Comparison of ENCODE assay signal across 10 cellular contexts in the genomic region with DNA sequence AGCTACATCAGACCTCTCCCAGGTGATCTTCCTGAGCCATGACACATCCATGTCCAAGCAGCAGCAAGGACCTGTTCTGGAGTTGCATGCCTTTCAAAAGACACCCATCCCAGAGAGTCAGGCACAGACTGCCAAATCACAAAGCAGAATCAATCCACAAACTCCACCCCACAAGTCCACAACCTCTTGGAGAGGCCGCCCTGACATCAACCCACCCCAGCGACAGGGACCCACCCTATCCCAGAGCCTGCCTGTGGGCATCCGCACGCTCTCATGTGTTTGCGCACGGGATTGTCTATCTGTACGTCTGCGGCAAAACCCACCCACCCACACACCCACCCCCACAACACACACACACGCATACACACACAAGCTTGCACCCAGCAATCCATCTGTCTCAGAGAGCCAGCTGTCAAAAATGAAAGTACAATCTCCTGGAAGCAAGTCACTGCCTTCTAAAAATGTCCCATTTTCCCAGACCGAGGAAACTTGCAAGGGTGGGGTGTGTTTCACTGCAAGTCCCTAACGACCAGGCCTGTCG. TPM values are rescaled to one million over a fixed set of nuclear protein-coding genes. Genes with fewer than 3 reads are reported as not detected.
DNase-seq lines count a peak whose midpoint lies in the region; ATAC-seq, FAIRE-seq and TF ChIP-seq lines count a peak whose summit lies in the region.
"Had no signal": no experiment of that assay in that cellular context is flagged by ENCODE, and none has a peak within 500 bp of the region (broad histone marks: within the 10 kb centered on the region; RNA-seq: fewer than 3 reads in every experiment).

No MANE protein-coding gene starts in this region.

- H3K9me3 ChIP-seq in A549 (no peaks in the 10 kb centered on the region), MM.1S (replicated peaks; ENCODE audit: insufficient read depth, low read length) (no peaks in the 10 kb centered on the region), esophagus (ENCODE audit: control insufficient read depth in 2 of 2, insufficient read depth in 1 of 2, low read depth in 1 of 2, low read length in 1 of 2) (no peaks in the 10 kb centered on the region), BE2C (no peaks in the 10 kb centered on the region), PC-3 (ENCODE audit: low read length) (no peaks in the 10 kb centered on the region)

- WGBS in A549 (ENCODE audit: missing lambda C conversion rate), result 84% methylated on average over 7 of the region's 12 CpGs
- WGBS in esophagus, 2 donors, result 24 to 33% methylated on average over 12 of the region's 12 CpGs

- POLR2A ChIA-PET in A549 (lab: Yijun Ruan, JAX), result interaction anchor here (1.1 to 2.3 kb wide), 2 partner anchors 13 to 59 kb away, joined by 3 to 10 read pairs; no protein-coding TSS in a partner anchor
- POLR2A ChIA-PET in PC-3 (lab: Charles Lee; ENCODE audit: unreplicated experiment), result no interaction called here

- ATAC-seq in A549 (no peak), PC-3 (no peak)

- H3F3A ChIP-seq in MM.1S (ENCODE audit: insufficient read depth, low read length) (peaks cover 91% of the 10 kb centered on the region), PC-3 (ENCODE audit: low read length, unreplicated experiment) (no peaks in the 10 kb centered on the region)

- H3K9me2 ChIP-seq in MM.1S (replicated peaks; ENCODE audit: insufficient read depth, low read length) (no peaks in the 10 kb centered on the region), PC-3 (replicated peaks; ENCODE audit: low read length) (no peaks in the 10 kb centered on the region)

- H3K4me2 ChIP-seq in A549, result peak overlapping the region; percentile 97
- peak overlapping the region; percentile 99 for H3K4me2 ChIP-seq in MM.1S (ENCODE audit: low read depth, low read length)
- no peak overlapping the region for H3K4me2 ChIP-seq in PC-3 (ENCODE audit: low read length)

- H3K27ac Mint-ChIP-seq in nephron progenitor cell, result peak overlapping the region; percentile 19

- H3K27me3 Mint-ChIP-seq in nephron progenitor cell (ENCODE audit: low read depth, poor library complexity), result peaks cover 6% of the 10 kb centered on the region

- no peak for TF ChIP-seq EP300 in A549 (IDR thresholded peaks at IDR 0.05)

- CTCF ChIA-PET in A549 (lab: Yijun Ruan, JAX), result no interaction called here
- CTCF ChIA-PET in PC-3 (lab: Charles Lee), result no interaction called here

- DNase-seq in A549 (ENCODE audit: low read depth in 1 of 2, low spot score in 1 of 2) (no peak), MM.1S (no peak), nephron progenitor cell (no peak), NCI-H1436 treated with DMSO at 0.1 percent for 48 hours (lab: John Stamatoyannopoulos, UW) (no peak), HPDE6-E6E7 (ENCODE audit: extremely low spot score) (no peak), BE2C (no peak), PC-3 (no peak)
- DNase-seq: activated CD4-positive, alpha-beta T cell treated with anti-CD3 and anti-CD28 coated beads for 48 hours; central memory CD4-positive, alpha-beta T cell had no signal

- no peak for TF ChIP-seq CTCF in A549 (IDR thresholded peaks at IDR 0.05)
- TF ChIP-seq CTCF in MM.1S (IDR thresholded peaks at IDR 0.05; ENCODE audit: low read length), result no peak
- TF ChIP-seq CTCF in nephron progenitor cell (IDR thresholded peaks at IDR 0.05), result no peak
- no peak for TF ChIP-seq CTCF in BE2C (IDR thresholded peaks at IDR 0.05; ENCODE audit: low read depth, low read length)
- no peak for TF ChIP-seq CTCF in PC-3 (conservative IDR thresholded peaks at IDR 0.05; ENCODE audit: low read depth, low read length)

- H4K20me1 ChIP-seq in MM.1S (ENCODE audit: insufficient read depth, low read length) (peaks cover 15% of the 10 kb centered on the region; the same call in 1 of the 2 replicates), PC-3 (ENCODE audit: low read length) (no peaks in the 10 kb centered on the region)

- TF ChIP-seq RAD21 in A549 (conservative IDR thresholded peaks at IDR 0.05 in 1 of 2, IDR thresholded peaks at IDR 0.05 in 1 of 2), result no peak

- BruUV-seq in PC-3 (replicated peaks; lab: Mats Ljungman, UMichigan), result no TSS peak

- 0 out of 2 replicates have a peak, but pooled peaks cover 3% of the 10 kb centered on the region for H3K36me3 ChIP-seq in MM.1S (replicated peaks; ENCODE audit: insufficient read depth, low read length)
- peaks cover 3 to 6% of the 10 kb centered on the region in 2 donors for H3K36me3 ChIP-seq in esophagus (ENCODE audit: control insufficient read depth in 2 of 2, insufficient read depth in 2 of 2, low read length in 1 of 2)
- H3K36me3 ChIP-seq in BE2C, result peaks cover 14% of the 10 kb centered on the region
- H3K36me3 ChIP-seq in PC-3 (ENCODE audit: low read depth, low read length), result no peaks in the 10 kb centered on the region

- H3K27ac ChIP-seq in A549 (peak overlapping the region; percentile 92 to 99), MM.1S (ENCODE audit: low read length) (peak overlapping the region; percentile 97; the same call in 1 of the 2 replicates), esophagus (ENCODE audit: low read depth in 2 of 2, low read length in 1 of 2) (peak overlapping the region; percentile 76 to 80), PC-3 (ENCODE audit: low read length) (no peak overlapping the region)

- no peaks in the 10 kb centered on the region for H3K9me3 Mint-ChIP-seq in nephron progenitor cell

- no peak for FAIRE-seq in A549 (lab: Jason Lieb, UNC)

- H3K27me3 ChIP-seq in MM.1S (replicated peaks; ENCODE audit: insufficient read depth, low read length) (no peaks in the 10 kb centered on the region), esophagus (ENCODE audit: control insufficient read depth in 1 of 2, insufficient read depth in 2 of 2, low read length in 2 of 2) (no peaks in the 10 kb centered on the region), BE2C (no peaks in the 10 kb centered on the region), PC-3 (ENCODE audit: low read length) (no peaks in the 10 kb centered on the region)

- peaks cover 96% of the 10 kb centered on the region for H3K4me1 ChIP-seq in A549
- H3K4me1 ChIP-seq in MM.1S (ENCODE audit: low read length), result peaks cover 74% of the 10 kb centered on the region
- peaks cover 18 to 47% of the 10 kb centered on the region in 2 donors for H3K4me1 ChIP-seq in esophagus (ENCODE audit: control insufficient read depth in 2 of 2, insufficient read depth in 2 of 2, low read length in 1 of 2)
- H3K4me1 ChIP-seq in BE2C, result peaks cover 10% of the 10 kb centered on the region
- H3K4me1 ChIP-seq in PC-3 (ENCODE audit: insufficient read depth, low read length), result peaks cover 32% of the 10 kb centered on the region

- no peak overlapping the region for H2AFZ ChIP-seq in MM.1S (ENCODE audit: low read length)
- no peak overlapping the region for H2AFZ ChIP-seq in PC-3 (ENCODE audit: low read length)

- no peak for TF ChIP-seq POLR2A in A549 (IDR thresholded peaks at IDR 0.05; ENCODE audit: low read length)

- intact Hi-C loops in PC-3 (cut with micrococcal nuclease), result no loop called here

- H3K9ac ChIP-seq in MM.1S (ENCODE audit: low read length) (no peak overlapping the region), PC-3 (ENCODE audit: low read length) (no peak overlapping the region)

- peak overlapping the region; percentile 60 for H3K4me3 Mint-ChIP-seq in nephron progenitor cell

- peaks cover 27% of the 10 kb centered on the region for H3K36me3 Mint-ChIP-seq in nephron progenitor cell (ENCODE audit: low read depth)

- H3K79me2 ChIP-seq in MM.1S (ENCODE audit: low read length) (peaks cover 100% of the 10 kb centered on the region), PC-3 (ENCODE audit: low read length) (peaks cover 8% of the 10 kb centered on the region)

- H3K4me3 ChIP-seq in A549 (peak overlapping the region; percentile 80; the same call in 2 of the 3 replicates), MM.1S (ENCODE audit: low read length) (no peak overlapping the region), esophagus (ENCODE audit: low read depth in 1 of 2, low read length in 2 of 2) (peak overlapping the region in 1 of 2 donors; percentile 18), BE2C (ENCODE audit: low read depth, low read length) (no peak overlapping the region), PC-3 (ENCODE audit: low read length) (no peak overlapping the region)

- H3K4me1 Mint-ChIP-seq in nephron progenitor cell, result peaks cover 100% of the 10 kb centered on the region

TF ChIP-seq in A549, 52 proteins besides CTCF, POLR2A, EP300 and RAD21:
- TF ChIP-seq, protein P1, sequence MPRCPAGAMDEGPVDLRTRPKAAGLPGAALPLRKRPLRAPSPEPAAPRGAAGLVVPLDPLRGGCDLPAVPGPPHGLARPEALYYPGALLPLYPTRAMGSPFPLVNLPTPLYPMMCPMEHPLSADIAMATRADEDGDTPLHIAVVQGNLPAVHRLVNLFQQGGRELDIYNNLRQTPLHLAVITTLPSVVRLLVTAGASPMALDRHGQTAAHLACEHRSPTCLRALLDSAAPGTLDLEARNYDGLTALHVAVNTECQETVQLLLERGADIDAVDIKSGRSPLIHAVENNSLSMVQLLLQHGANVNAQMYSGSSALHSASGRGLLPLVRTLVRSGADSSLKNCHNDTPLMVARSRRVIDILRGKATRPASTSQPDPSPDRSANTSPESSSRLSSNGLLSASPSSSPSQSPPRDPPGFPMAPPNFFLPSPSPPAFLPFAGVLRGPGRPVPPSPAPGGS (IDR thresholded peaks at IDR 0.05), result no peak
- TF ChIP-seq FOXS1 (CRISPR knock-in tag; IDR thresholded peaks at IDR 0.05), result no peak
- no peak for TF ChIP-seq HOXB5 (CRISPR knock-in tag; IDR thresholded peaks at IDR 0.05)
- no peak for TF ChIP-seq KDM1A (IDR thresholded peaks at IDR 0.05; ENCODE audit: low read depth)
- no peak for TF ChIP-seq ZC3H11A (IDR thresholded peaks at IDR 0.05)

RNA-seq across cellular contexts. Expression of a gene that starts 11.9 kb away (rescaled TPM):
- 18.9 and 19.9 TPM in 2 replicates for polyA plus RNA-seq in A549 (2011; rRNA removed)
- 38.2 and 48.5 TPM in 2 replicates for polyA plus RNA-seq in A549 (2012; cell fraction: cytosol; rRNA removed)
- 76.0 and 84.4 TPM in 2 replicates for polyA plus RNA-seq in A549 (2012; cell fraction: nucleus; rRNA removed)
- polyA plus RNA-seq in A549 (2017; fragmentation: RNase III; extraction: RNeasy Plus Mini Kit Qiagen cat#74134 plus additional on column Dnase treatment), result 26.9 to 29.1 TPM (median 29.0 TPM) in 3 replicates
- 51.4 and 52.2 TPM in 2 replicates for polyA minus RNA-seq in A549 (2011; rRNA and poly(A)+ RNA removed)
- polyA plus RNA-seq in esophagus, result 1 to 10 TPM; 3.5 to 4.4 TPM
- 13.7 TPM for polyA plus RNA-seq in BE2C (2012; ENCODE audit: insufficient read depth, insufficient read length, low read depth)
- total RNA-seq in PC-3 (2014; rRNA removed), result 7.9 and 9.4 TPM in 2 replicates
